Comparison of ENCODE assay signal across 28 cellular contexts in the genomic region with DNA sequence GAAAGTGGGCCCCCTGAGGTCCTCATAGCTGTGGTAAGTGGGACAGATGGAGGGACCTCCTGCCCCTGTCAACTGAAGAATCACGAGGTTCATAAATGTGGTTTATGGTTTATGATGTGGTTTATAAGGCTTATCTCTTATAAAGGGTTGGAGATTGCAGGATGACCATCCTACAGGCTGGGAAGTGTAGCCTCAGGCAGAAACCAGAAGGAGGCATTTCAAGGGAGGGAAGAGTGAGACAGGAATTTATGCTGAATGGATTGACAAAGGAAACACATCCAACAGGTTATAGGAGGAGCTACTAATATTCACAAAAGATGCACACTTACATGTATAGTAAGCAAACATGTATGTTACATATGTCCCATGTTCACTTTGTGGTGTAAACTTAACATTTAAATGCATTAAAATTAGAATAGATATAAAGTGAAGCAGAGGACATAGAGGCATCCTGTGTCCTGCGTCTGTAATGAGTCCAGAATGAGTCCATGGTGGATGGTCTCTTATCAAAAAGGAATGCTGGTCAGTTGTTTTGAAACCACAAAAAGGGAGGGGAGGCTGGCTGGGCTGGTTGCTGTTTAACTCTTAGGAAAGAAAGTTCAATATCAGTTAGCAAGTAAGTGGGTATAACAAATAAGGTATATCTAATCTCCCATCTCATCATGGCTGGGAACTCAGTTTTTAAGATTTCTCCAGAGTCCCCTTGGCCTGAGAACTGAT.
DNase-seq lines count a peak whose midpoint lies in the region; ATAC-seq and TF ChIP-seq lines count a peak whose summit lies in the region.
"Had no signal": no experiment of that assay in that cellular context is flagged by ENCODE, and none has a peak within 500 bp of the region (broad histone marks: within the 10 kb centered on the region; RNA-seq: fewer than 3 reads in every experiment).

No MANE protein-coding gene starts in this region.

- H3K9me3 Mint-ChIP-seq in H9 = peaks cover 4 to 7% of the 10 kb centered on the region in 2 experiments; a peak in 4 of 5 replicates
- H3K9me3 Mint-ChIP-seq: activated CD8-positive, alpha-beta T cell treated with anti-CD3 and anti-CD28 coated beads for 36 hours; activated naive CD8-positive, alpha-beta T cell treated with anti-CD3 and anti-CD28 coated beads for 36 hours; dendritic cell treated with granulocyte-macrophage colony-stimulating factor and Interleukin-4, amounts not matched to agents 40 ng/mL and 50 ng/mL, for 4 days; IgD-negative memory B cell; nephron had no signal

- no peak overlapping the region for H3K4ac ChIP-seq in H9 (ENCODE audit: low read depth, low read length)

- no peak overlapping the region for H2AFZ ChIP-seq in H9 (ENCODE audit: low read length)
- no peak overlapping the region for H2AFZ ChIP-seq in hepatocyte

- H3K4me2 ChIP-seq in H9 (ENCODE audit: insufficient read depth, insufficient read length, low read length) (no peak overlapping the region), hepatocyte (no peak overlapping the region)
- H3K4me2 ChIP-seq: BLaER1 had no signal

- no peak overlapping the region for H3T11ph ChIP-seq in H9 (ENCODE audit: low read length)

- H2BK5ac ChIP-seq in H9 (ENCODE audit: insufficient read length, low read length) = no peak overlapping the region

- no peak overlapping the region for H3K23ac ChIP-seq in H9 (ENCODE audit: insufficient read length, low read depth, low read length)

- H3K27ac ChIP-seq in H9 (ENCODE audit: insufficient read length, low read depth, low read length) (no peak overlapping the region), hepatocyte (no peak overlapping the region), colonic mucosa (no peak overlapping the region)
- H3K27ac ChIP-seq: BLaER1, ovary, SJSA1, transverse colon had no signal

- H3K4me3 ChIP-seq in hepatocyte (no peak overlapping the region), colonic mucosa (no peak overlapping the region)
- H3K4me3 ChIP-seq: BLaER1, mucosa of descending colon, ovary, SJSA1, transverse colon had no signal

- WGBS in H9 (ENCODE audit: extremely low coverage, insufficient read length, low lambda C conversion rate) = no CpG with 5 or more reads among the region's 2 CpGs
- WGBS in hepatocyte (ENCODE audit: low lambda C conversion rate, missing lambda C conversion rate) = 21% methylated on average over 2 of the region's 2 CpGs

- H3K9ac ChIP-seq in H9 (ENCODE audit: extremely low read depth, insufficient read length, low read length) = no peak overlapping the region
- H3K9ac ChIP-seq in colonic mucosa (ENCODE audit: low read depth in 2 of 2, low read length in 2 of 2) = no peak overlapping the region
- H3K9ac ChIP-seq: BLaER1 had no signal

- H3K27me3 ChIP-seq in H9 (ENCODE audit: insufficient read depth, low read length) (no peaks in the 10 kb centered on the region; the same call in 1 of the 2 replicates), hepatocyte (no peaks in the 10 kb centered on the region), colonic mucosa (no peaks in the 10 kb centered on the region)
- H3K27me3 ChIP-seq: BLaER1, ovary, SJSA1, transverse colon had no signal

- H3K79me1 ChIP-seq in H9 (ENCODE audit: insufficient read depth, low read depth, low read length, poor library complexity, severe bottlenecking) = no peaks in the 10 kb centered on the region

- no peak overlapping the region for H2AK5ac ChIP-seq in H9 (ENCODE audit: insufficient read length, low read length)

- no peaks in the 10 kb centered on the region for H3K23me2 ChIP-seq in H9 (ENCODE audit: insufficient read length, low read depth, low read length, poor library complexity, severe bottlenecking)

- no peak overlapping the region for H2BK120ac ChIP-seq in H9 (ENCODE audit: low read depth, low read length, poor library complexity, severe bottlenecking)

- no peak overlapping the region for H4K91ac ChIP-seq in H9 (ENCODE audit: insufficient read length, low read depth, low read length)

- H2BK15ac ChIP-seq in H9 (ENCODE audit: low read depth, low read length) = no peak overlapping the region

- H3K4me1 ChIP-seq in H9 (ENCODE audit: insufficient read depth, low read length) (peaks cover 6% of the 10 kb centered on the region; the same call in 1 of the 2 replicates), hepatocyte (ENCODE audit: insufficient read depth) (peaks cover 6% of the 10 kb centered on the region), colonic mucosa (no peaks in the 10 kb centered on the region)
- H3K4me1 ChIP-seq: BLaER1, SJSA1, transverse colon had no signal

- no peaks in the 10 kb centered on the region for H3K9me2 ChIP-seq in hepatocyte (replicated peaks; ENCODE audit: insufficient read depth)

- H3K36me3 ChIP-seq in hepatocyte (replicated peaks; ENCODE audit: insufficient read depth, low read depth) (no peaks in the 10 kb centered on the region), colonic mucosa (no peaks in the 10 kb centered on the region)
- H3K36me3 ChIP-seq: BLaER1, ovary, SJSA1, transverse colon had no signal

- no peak overlapping the region for H3K18ac ChIP-seq in H9 (ENCODE audit: insufficient read length, low read depth, low read length)

- H3K4me3 Mint-ChIP-seq in H9 = no peak overlapping the region
- H3K4me3 Mint-ChIP-seq: activated CD8-positive, alpha-beta T cell treated with anti-CD3 and anti-CD28 coated beads for 36 hours; activated naive CD8-positive, alpha-beta T cell treated with anti-CD3 and anti-CD28 coated beads for 36 hours; dendritic cell treated with granulocyte-macrophage colony-stimulating factor and Interleukin-4, amounts not matched to agents 40 ng/mL and 50 ng/mL, for 4 days; nephron had no signal

- H3K27me3 Mint-ChIP-seq in H9 (ENCODE audit: low read depth) = peaks cover 45% of the 10 kb centered on the region

- no peak overlapping the region for H4K8ac ChIP-seq in H9 (replicated peaks; ENCODE audit: insufficient read length, low read depth, low read length)

- no peak for TF ChIP-seq CTCF in H9 (conservative IDR thresholded peaks at IDR 0.05)
- no peak for TF ChIP-seq CTCF in hepatocyte (IDR thresholded peaks at IDR 0.05; ENCODE audit: poor library complexity)
- TF ChIP-seq CTCF in colonic mucosa (IDR thresholded peaks at IDR 0.05) = no peak

- no peaks in the 10 kb centered on the region for H4K20me1 ChIP-seq in H9 (ENCODE audit: control insufficient read depth, insufficient read depth, insufficient read length)
- H4K20me1 ChIP-seq in hepatocyte (ENCODE audit: insufficient read depth, poor library complexity, severe bottlenecking) = no peaks in the 10 kb centered on the region
- H4K20me1 ChIP-seq: BLaER1 had no signal

- intact Hi-C loops in colonic mucosa (cut with DNase I) = no loop called here

- H3K9me3 ChIP-seq in H9 (ENCODE audit: control insufficient read depth, low read depth, low read length) (no peaks in the 10 kb centered on the region), hepatocyte (ENCODE audit: low read depth) (no peaks in the 10 kb centered on the region), colonic mucosa (no peaks in the 10 kb centered on the region)
- H3K9me3 ChIP-seq: BLaER1, mucosa of descending colon, ovary, SJSA1, transverse colon had no signal

- H3K4me1 Mint-ChIP-seq in H9 = peaks cover 27 to 28% of the 10 kb centered on the region in 2 experiments
- H3K4me1 Mint-ChIP-seq: activated naive CD8-positive, alpha-beta T cell treated with anti-CD3 and anti-CD28 coated beads for 36 hours; nephron had no signal

- H3K27ac Mint-ChIP-seq in H9 = no peak overlapping the region
- H3K27ac Mint-ChIP-seq: activated CD8-positive, alpha-beta T cell treated with anti-CD3 and anti-CD28 coated beads for 36 hours; activated naive CD8-positive, alpha-beta T cell treated with anti-CD3 and anti-CD28 coated beads for 36 hours; dendritic cell treated with granulocyte-macrophage colony-stimulating factor and Interleukin-4, amounts not matched to agents 40 ng/mL and 50 ng/mL, for 4 days; IgD-negative memory B cell; nephron had no signal

- peaks cover 0 to 6% (median 2%) of the 10 kb centered on the region in 3 experiments; a peak in 1 of 7 replicates for H3K36me3 Mint-ChIP-seq in H9 (ENCODE audit: insufficient read depth in 1 of 3, low read depth in 3 of 3)
- H3K36me3 Mint-ChIP-seq: activated naive CD8-positive, alpha-beta T cell treated with anti-CD3 and anti-CD28 coated beads for 36 hours; IgD-negative memory B cell had no signal

- H4K5ac ChIP-seq in H9 (ENCODE audit: insufficient read length, low read depth, low read length) = no peak overlapping the region

- H3K56ac ChIP-seq in H9 (ENCODE audit: insufficient read length, low read depth, low read length) = no peak overlapping the region

- H3K14ac ChIP-seq in H9 (ENCODE audit: insufficient read depth, low read length) = no peak overlapping the region

- H2BK20ac ChIP-seq in H9 (ENCODE audit: low read depth, low read length, poor library complexity, severe bottlenecking) = no peak overlapping the region

- DNase-seq in H9 = peak; percentile 44
- peak; percentile 36 for DNase-seq in SW480 (ENCODE audit: low spot score)
- peak; percentile 16 for DNase-seq in hepatocyte (ENCODE audit: low spot score)
- peak; percentile 58 for DNase-seq in renal cortical epithelial cell (ENCODE audit: low read depth)
- DNase-seq in D341Med (ENCODE audit: low spot score) = no peak
- no peak for DNase-seq in NCI-H82 treated with DMSO at 0.1 percent for 48 hours (lab: John Stamatoyannopoulos, UW; ENCODE audit: unreplicated experiment)
- DNase-seq in colonic mucosa = no peak
- DNase-seq: activated CD8-positive, alpha-beta T cell treated with anti-CD3 and anti-CD28 coated beads for 36 hours; activated effector memory CD4-positive, alpha-beta T cell treated with anti-CD3 and anti-CD28 coated beads, Interleukin-2, amount 50 U/mL, for 16 hours; activated naive CD8-positive, alpha-beta T cell treated with anti-CD3 and anti-CD28 coated beads for 36 hours; aorta; caudate nucleus; GOT3; hypothalamus; mucosa of descending colon; NCI-H1092; NCI-H1694 treated with DMSO at 0.1 percent for 48 hours; NCI-H2171; ovary; right cardiac atrium; stimulated activated CD4-positive, alpha-beta T cell treated with anti-CD3 and anti-CD28 coated beads, Interleukin-2, amount 100 ng/mL, for 48 hours; transverse colon had no signal

- H2BK12ac ChIP-seq in H9 (ENCODE audit: insufficient read length, low read depth, low read length) = no peak overlapping the region

- H3K79me2 ChIP-seq in H9 (ENCODE audit: insufficient read depth, low read length) (no peaks in the 10 kb centered on the region), hepatocyte (no peaks in the 10 kb centered on the region)

- ATAC-seq in HG03378 (IDR thresholded peaks at IDR 0.05; ENCODE audit: unreplicated experiment) = no peak
- ATAC-seq: activated CD8-positive, alpha-beta T cell treated with anti-CD3 and anti-CD28 coated beads for 36 hours; mucosa of descending colon; right cardiac atrium had no signal

Comparison
In these comparisons a context has a peak if more than half of its experiments do, and no peak if none do; other contexts are left out.
1. DNase-seq: peak in H9 (single experiment), SW480 (single experiment), hepatocyte (single experiment) and renal cortical epithelial cell (single experiment); none in D341Med (single experiment), NCI-H82 treated with DMSO at 0.1 percent for 48 hours (single experiment) and colonic mucosa (single experiment).